In genomic region chr20:44811150-44811685, GRCh38 we compare ENCODE assay signal across 14 cellular contexts. TPM values are rescaled to one million over a fixed set of nuclear protein-coding genes. Genes with fewer than 3 reads are reported as not detected.
DNase-seq lines count a peak whose midpoint lies in the region; ATAC-seq and TF ChIP-seq lines count a peak whose summit lies in the region.
"Had no signal": no experiment of that assay in that cellular context is flagged by ENCODE, and none has a peak within 500 bp of the region (broad histone marks: within the 10 kb centered on the region; RNA-seq: fewer than 3 reads in every experiment).

No MANE protein-coding gene starts in this region.

- H3K36me3 ChIP-seq in testis (ENCODE audit: low read depth, missing control alignments) = no peaks in the 10 kb centered on the region
- H3K36me3 ChIP-seq: esophagus squamous epithelium had no signal

- ATAC-seq in Right ventricle myocardium superior (ENCODE audit: poor library complexity) = no peak

- peak overlapping the region; percentile 46 for H3K4me3 Mint-ChIP-seq in activated naive CD4-positive, alpha-beta T cell treated with anti-CD3 and anti-CD28 coated beads for 36 hours
- H3K4me3 Mint-ChIP-seq in activated T-helper 2 cell treated with anti-CD3 and anti-CD28 coated beads, Interferon-gamma antibody, Interleukin-2, Interleukin-4, amounts not matched to agents 10 μg/mL and 5 μg/mL and 100 μg/mL, durations not matched to agents 14 hours and 24 hours and 36 hours (ENCODE audit: low read depth) = peak overlapping the region; percentile 34

- 22 to 62% methylated on average over 6 to 15 of the region's 15 CpGs for WGBS in testis, 2 donors

- H3K4me1 ChIP-seq in testis = peaks cover 26% of the 10 kb centered on the region

- peaks cover 3% of the 10 kb centered on the region for H3K4me1 Mint-ChIP-seq in activated naive CD4-positive, alpha-beta T cell treated with anti-CD3 and anti-CD28 coated beads for 36 hours (ENCODE audit: low read depth)
- H3K4me1 Mint-ChIP-seq in activated T-helper 2 cell treated with anti-CD3 and anti-CD28 coated beads, Interferon-gamma antibody, Interleukin-2, Interleukin-4, amounts not matched to agents 10 μg/mL and 5 μg/mL and 100 μg/mL, durations not matched to agents 14 hours and 24 hours and 36 hours (ENCODE audit: low read depth) = no peaks in the 10 kb centered on the region

- no peaks in the 10 kb centered on the region for H3K9me3 Mint-ChIP-seq in activated naive CD4-positive, alpha-beta T cell treated with anti-CD3 and anti-CD28 coated beads for 36 hours
- H3K9me3 Mint-ChIP-seq in activated T-helper 2 cell treated with anti-CD3 and anti-CD28 coated beads, Interferon-gamma antibody, Interleukin-2, Interleukin-4, amounts not matched to agents 10 μg/mL and 5 μg/mL and 100 μg/mL, durations not matched to agents 14 hours and 24 hours and 36 hours = no peaks in the 10 kb centered on the region

- no peaks in the 10 kb centered on the region for H3K27me3 ChIP-seq in testis

- intact Hi-C loops in activated naive CD4-positive, alpha-beta T cell treated with anti-CD3 and anti-CD28 coated beads for 36 hours (cut with micrococcal nuclease) = loop anchor here (5.0 kb wide), 1 partner anchor 64 kb away; the partner anchor contains the start of gene KCNK15
- intact Hi-C loops in activated T-helper 2 cell treated with anti-CD3 and anti-CD28 coated beads, Interferon-gamma antibody, Interleukin-2, Interleukin-4, amounts not matched to agents 10 μg/mL and 5 μg/mL and 100 μg/mL, durations not matched to agents 14 hours and 24 hours and 36 hours (cut with micrococcal nuclease) = no loop called here
- intact Hi-C loops in testis (cut with DNase I; ENCODE audit: low total_unique reads) (no loop called here), Right ventricle myocardium superior (cut with DNase I) (no loop called here)

- no peak for DNase-seq in activated naive CD4-positive, alpha-beta T cell treated with anti-CD3 and anti-CD28 coated beads for 36 hours
- no peak for DNase-seq in activated naive CD4-positive, alpha-beta T cell treated with anti-CD3 and anti-CD28 coated beads, Interleukin-2, amount 50 U/mL, for 16 hours
- no peak for DNase-seq in activated T-helper 2 cell treated with anti-CD3 and anti-CD28 coated beads, Interferon-gamma antibody, Interleukin-2, Interleukin-4, amounts not matched to agents 10 μg/mL and 5 μg/mL and 100 μg/mL, durations not matched to agents 14 hours and 24 hours and 36 hours (ENCODE audit: low spot score)
- peak; percentile 39 for DNase-seq in islet precursor cell
- no peak for DNase-seq in testis
- no peak for DNase-seq in Right ventricle myocardium superior
- no peak for DNase-seq in germinal center (ENCODE audit: low spot score)
- no peak for DNase-seq in COLO829 (ENCODE audit: low spot score)
- DNase-seq: activated effector memory CD4-positive, alpha-beta T cell treated with Interleukin-2 at 50 U/mL for 16 hours; AML-193; esophagus squamous epithelium; GF-D8; midbrain; NCI-H1436 treated with DMSO at 0.1 percent for 48 hours had no signal

- no peak for TF ChIP-seq POLR2A in testis (IDR thresholded peaks at IDR 0.05)

- H3K4me3 ChIP-seq in testis = peak overlapping the region; percentile 51 to 62

- CTCF ChIA-PET in activated naive CD4-positive, alpha-beta T cell treated with anti-CD3 and anti-CD28 coated beads for 36 hours (lab: Charles Lee) = interaction anchor here (0.8 to 1.5 kb wide), 2 partner anchors 9 to 63 kb away, joined by 3 read pairs; no protein-coding TSS in a partner anchor

- H3K27me3 Mint-ChIP-seq in activated naive CD4-positive, alpha-beta T cell treated with anti-CD3 and anti-CD28 coated beads for 36 hours (ENCODE audit: low read depth) = peaks cover 45% of the 10 kb centered on the region
- peaks cover 62% of the 10 kb centered on the region for H3K27me3 Mint-ChIP-seq in activated T-helper 2 cell treated with anti-CD3 and anti-CD28 coated beads, Interferon-gamma antibody, Interleukin-2, Interleukin-4, amounts not matched to agents 10 μg/mL and 5 μg/mL and 100 μg/mL, durations not matched to agents 14 hours and 24 hours and 36 hours (ENCODE audit: low read depth)

- H3K27ac ChIP-seq in testis = no peak overlapping the region
- H3K27ac ChIP-seq: esophagus squamous epithelium had no signal

- no peaks in the 10 kb centered on the region for H3K9me3 ChIP-seq in testis

- no peak overlapping the region for H3K27ac Mint-ChIP-seq in activated naive CD4-positive, alpha-beta T cell treated with anti-CD3 and anti-CD28 coated beads for 36 hours
- no peak overlapping the region for H3K27ac Mint-ChIP-seq in activated T-helper 2 cell treated with anti-CD3 and anti-CD28 coated beads, Interferon-gamma antibody, Interleukin-2, Interleukin-4, amounts not matched to agents 10 μg/mL and 5 μg/mL and 100 μg/mL, durations not matched to agents 14 hours and 24 hours and 36 hours

- TF ChIP-seq CTCF in testis (IDR thresholded peaks at IDR 0.05) = no peak

- no peaks in the 10 kb centered on the region for H3K36me3 Mint-ChIP-seq in activated naive CD4-positive, alpha-beta T cell treated with anti-CD3 and anti-CD28 coated beads for 36 hours (ENCODE audit: low read depth)
- H3K36me3 Mint-ChIP-seq in activated T-helper 2 cell treated with anti-CD3 and anti-CD28 coated beads, Interferon-gamma antibody, Interleukin-2, Interleukin-4, amounts not matched to agents 10 μg/mL and 5 μg/mL and 100 μg/mL, durations not matched to agents 14 hours and 24 hours and 36 hours (ENCODE audit: low read depth) = no peaks in the 10 kb centered on the region

RNA-seq across cellular contexts. Expression of gene RIMS4, which starts 0.9 kb away (rescaled TPM):
- total RNA-seq in activated naive CD4-positive, alpha-beta T cell treated with anti-CD3 and anti-CD28 coated beads for 36 hours = under 1 TPM; 0.07 TPM
- not detected in 2 replicates for total RNA-seq in activated T-helper 2 cell treated with anti-CD3 and anti-CD28 coated beads, Interferon-gamma antibody, Interleukin-2, Interleukin-4, amounts not matched to agents 10 μg/mL and 5 μg/mL and 100 μg/mL, durations not matched to agents 14 hours and 24 hours and 36 hours
- total RNA-seq in testis (10 to 100 TPM; 29.7 to 72.1 TPM), Right ventricle myocardium superior (0.13 TPM)
- 32.1 TPM for polyA plus RNA-seq in testis (ENCODE audit: insufficient read depth, low read depth, low replicate concordance)

Comparison
In these comparisons a context has a peak if more than half of its experiments do, and no peak if none do; other contexts are left out.
1. RNA of gene RIMS4, which starts 0.9 kb away (total RNA-seq): 29.7 to 72.1 TPM in testis; 0.13 TPM in Right ventricle myocardium superior (single experiment), 0.07 TPM in activated naive CD4-positive, alpha-beta T cell treated with anti-CD3 and anti-CD28 coated beads for 36 hours and not detected in activated T-helper 2 cell treated with anti-CD3 and anti-CD28 coated beads, Interferon-gamma antibody, Interleukin-2, Interleukin-4, amounts not matched to agents 10 μg/mL and 5 μg/mL and 100 μg/mL, durations not matched to agents 14 hours and 24 hours and 36 hours; every median in the first group is over 10 times any median in the second.